Comparison of ENCODE assay signal across 8 cellular contexts in genomic region chr18:48300463-48300961, GRCh38.
DNase-seq lines count a peak whose midpoint lies in the region; ATAC-seq, FAIRE-seq and TF ChIP-seq lines count a peak whose summit lies in the region.

No MANE protein-coding gene starts in this region.

- DNase-seq in SHP77 (lab: John Stamatoyannopoulos, UW) (peak; percentile 81 to 94), heart right ventricle (no peak), H54 (ENCODE audit: insufficient read length, low spot score) (no peak)

- intact Hi-C loops in heart right ventricle (cut with DNase I): no loop called here

- TF ChIP-seq CTCF in HEK293 (tag by site-specific recombination; IDR thresholded peaks at IDR 0.05) (no peak), heart right ventricle (IDR thresholded peaks at IDR 0.05) (no peak)

- H3K27ac ChIP-seq in BLaER1 (no peak overlapping the region), HEK293 (ENCODE audit: extremely low read depth, low read depth, low read length) (no peak overlapping the region), heart right ventricle (no peak overlapping the region)

- CTCF ChIA-PET in HEK293 (lab: Yijun Ruan, JAX): interaction anchor here (0.5 to 1.3 kb wide), 3 partner anchors 71 to 147 kb away, joined by 3 read pairs; no protein-coding TSS in a partner anchor

- no peak for FAIRE-seq in H54 (lab: Jason Lieb, UNC)

- no peaks in the 10 kb centered on the region for H4K20me1 ChIP-seq in BLaER1

- peak overlapping the region; percentile 45 for H3K4me2 ChIP-seq in BLaER1

- 40 to 45% methylated on average over 6 of the region's 6 CpGs for WGBS in heart right ventricle, 2 donors

- H3K4me1 ChIP-seq in BLaER1: peaks cover 18% of the 10 kb centered on the region
- H3K4me1 ChIP-seq in HEK293 (ENCODE audit: control insufficient read depth, insufficient read depth, low read length): no peaks in the 10 kb centered on the region
- peaks cover 0 to 8% (median 0%) of the 10 kb centered on the region in 9 donors for H3K4me1 ChIP-seq in heart right ventricle

- peak in 5 of 8 donors; percentile 21 to 45 (median 35) for ATAC-seq in heart right ventricle
- ATAC-seq in GM18517 (IDR thresholded peaks at IDR 0.05; ENCODE audit: unreplicated experiment): no peak
- ATAC-seq in HG03457 (IDR thresholded peaks at IDR 0.05; ENCODE audit: unreplicated experiment): no peak
- no peak for ATAC-seq in GM19455 (IDR thresholded peaks at IDR 0.05; ENCODE audit: unreplicated experiment)

- no peak overlapping the region for H3K4me3 ChIP-seq in BLaER1
- H3K4me3 ChIP-seq in HEK293 (ENCODE audit: low read depth, low read length): no peak overlapping the region
- no peak overlapping the region for H3K4me3 ChIP-seq in heart right ventricle

- no peak overlapping the region for H3K9ac ChIP-seq in BLaER1

- POLR2A ChIA-PET in HEK293 (lab: Yijun Ruan, JAX): interaction anchor here (1.8 kb wide), 1 partner anchor 14 kb away, joined by 5 read pairs; no protein-coding TSS in a partner anchor

- H3K36me3 ChIP-seq in BLaER1 (no peaks in the 10 kb centered on the region), HEK293 (ENCODE audit: control insufficient read depth in 2 of 2, insufficient read depth in 1 of 2, low read length in 2 of 2) (no peaks in the 10 kb centered on the region), heart right ventricle (no peaks in the 10 kb centered on the region)

- H3K9me3 ChIP-seq in BLaER1: no peaks in the 10 kb centered on the region
- H3K9me3 ChIP-seq in HEK293 (ENCODE audit: control insufficient read depth, insufficient read depth, low read depth, low read length): no peaks in the 10 kb centered on the region
- no peaks in the 10 kb centered on the region for H3K9me3 ChIP-seq in heart right ventricle

- H3K27me3 ChIP-seq in BLaER1 (no peaks in the 10 kb centered on the region), heart right ventricle (no peaks in the 10 kb centered on the region)

- TF ChIP-seq POLR2A in H54 (IDR thresholded peaks at IDR 0.05; ENCODE audit: low read depth, low read length): no peak

TF ChIP-seq in HEK293, 187 proteins besides CTCF, POLR2A, EP300 and RAD21:
- TF ChIP-seq ZNF416 (tag by site-specific recombination; IDR thresholded peaks at IDR 0.05) (no peak), ELK4 (IDR thresholded peaks at IDR 0.05; ENCODE audit: borderline replicate concordance, low read depth, low read length) (no peak), ZNF341 (tag by site-specific recombination; IDR thresholded peaks at IDR 0.05; ENCODE audit: low read depth) (peak; percentile 56), ZNF48 (tag by site-specific recombination; IDR thresholded peaks at IDR 0.05) (no peak)

Comparison
In these comparisons a context has a peak if more than half of its experiments do, and no peak if none do; other contexts are left out.
1. DNase-seq: peak in SHP77 (2 of 2); none in heart right ventricle (0 of 2) and H54 (single experiment).
2. ATAC-seq: peak in heart right ventricle (5 of 8); none in GM18517 (single experiment), HG03457 (single experiment) and GM19455 (single experiment).